ENCODE assay signal across 13 cellular contexts in genomic region chr1:239914827-239915231, GRCh38.
DNase-seq lines count a peak whose midpoint lies in the region; FAIRE-seq and TF ChIP-seq lines count a peak whose summit lies in the region.
"Had no signal": no experiment of that assay in that cellular context is flagged by ENCODE, and none has a peak within 500 bp of the region (broad histone marks: within the 10 kb centered on the region; RNA-seq: fewer than 3 reads in every experiment).

No MANE protein-coding gene starts in this region.

- POLR2A ChIA-PET in MCF 10A (lab: Yijun Ruan, JAX), result interaction anchor here (0.7 to 1.8 kb wide), 4 partner anchors 14 to 239 kb away, joined by 3 to 4 read pairs (median 3); no protein-coding TSS in a partner anchor
- POLR2A ChIA-PET in CD4-positive, alpha-beta memory T cell (lab: Charles Lee; ENCODE audit: partially characterized antibody), result no interaction called here

- DNase-seq in MCF 10A (ENCODE audit: unreplicated experiment) (peak; percentile 94), breast epithelium (ENCODE audit: low spot score in 2 of 2) (no peak), T1000 (lab: John Stamatoyannopoulos, UW) (peak; percentile 42), foreskin melanocyte (peak; percentile 13), urothelium cell line (ENCODE audit: low spot score) (peak; percentile 51), islet precursor cell (no peak), DMS114 treated with DMSO at 0.1 percent for 48 hours (lab: John Stamatoyannopoulos, UW; ENCODE audit: unreplicated experiment) (no peak)
- no peak for DNase-seq in CD4-positive, alpha-beta memory T cell
- DNase-seq: activated naive CD4-positive, alpha-beta T cell treated with Interleukin-2 at 50 U/mL for 16 hours; NCI-H446; T-helper 9 cell had no signal

- H3K27me3 Mint-ChIP-seq in MCF 10A (ENCODE audit: insufficient read depth, unreplicated experiment), result no peaks in the 10 kb centered on the region
- peaks cover 3 to 10% of the 10 kb centered on the region in 2 donors for H3K27me3 Mint-ChIP-seq in CD4-positive, alpha-beta memory T cell
- H3K27me3 Mint-ChIP-seq: memory B cell had no signal

- H3K9me3 ChIP-seq in breast epithelium, result no peaks in the 10 kb centered on the region
- no peaks in the 10 kb centered on the region for H3K9me3 ChIP-seq in CD4-positive, alpha-beta memory T cell (ENCODE audit: control insufficient read depth in 1 of 2, low read length in 2 of 2)
- H3K9me3 ChIP-seq: BLaER1 treated with 17β-estradiol and CSF1 and Interleukin-3, amounts not matched to agents 10 nM and 100 nM had no signal

- H3K4me1 Mint-ChIP-seq in MCF 10A (ENCODE audit: insufficient read depth, unreplicated experiment), result peaks cover 40% of the 10 kb centered on the region
- no peaks in the 10 kb centered on the region for H3K4me1 Mint-ChIP-seq in CD4-positive, alpha-beta memory T cell
- H3K4me1 Mint-ChIP-seq: memory B cell had no signal

- H3K9me3 Mint-ChIP-seq in MCF 10A (ENCODE audit: unreplicated experiment), result no peaks in the 10 kb centered on the region
- H3K9me3 Mint-ChIP-seq in CD4-positive, alpha-beta memory T cell, result peaks cover 0 to 8% (median 0%) of the 10 kb centered on the region in 8 donors

- no peak overlapping the region for H3K4me3 ChIP-seq in breast epithelium
- H3K4me3 ChIP-seq in CD4-positive, alpha-beta memory T cell (ENCODE audit: low read length in 2 of 2), result no peak overlapping the region
- H3K4me3 ChIP-seq: BLaER1 treated with 17β-estradiol and CSF1 and Interleukin-3, amounts not matched to agents 10 nM and 100 nM had no signal

- H3K27ac Mint-ChIP-seq in MCF 10A (ENCODE audit: low read depth, unreplicated experiment), result peak overlapping the region; percentile 59
- H3K27ac Mint-ChIP-seq in CD4-positive, alpha-beta memory T cell, result no peak overlapping the region
- H3K27ac Mint-ChIP-seq: memory B cell had no signal

- no peaks in the 10 kb centered on the region for H3K36me3 ChIP-seq in breast epithelium
- no peaks in the 10 kb centered on the region for H3K36me3 ChIP-seq in CD4-positive, alpha-beta memory T cell (ENCODE audit: insufficient read depth, low read length)
- H3K36me3 ChIP-seq: BLaER1 treated with 17β-estradiol and CSF1 and Interleukin-3, amounts not matched to agents 10 nM and 100 nM had no signal

- H3K4me3 Mint-ChIP-seq in MCF 10A (ENCODE audit: unreplicated experiment), result no peak overlapping the region
- H3K4me3 Mint-ChIP-seq in CD4-positive, alpha-beta memory T cell, result no peak overlapping the region
- H3K4me3 Mint-ChIP-seq: memory B cell had no signal

- no peak for FAIRE-seq in urothelium cell line (lab: Jason Lieb, UNC)

- H3K27me3 ChIP-seq in breast epithelium, result no peaks in the 10 kb centered on the region
- H3K27me3 ChIP-seq in CD4-positive, alpha-beta memory T cell (ENCODE audit: insufficient read depth, low read length), result no peaks in the 10 kb centered on the region
- H3K27me3 ChIP-seq: BLaER1 treated with 17β-estradiol and CSF1 and Interleukin-3, amounts not matched to agents 10 nM and 100 nM had no signal

- CTCF ChIA-PET in MCF 10A (lab: Yijun Ruan, JAX), result interaction anchor here (0.6 to 2.6 kb wide), 13 partner anchors 8 to 1214 kb away, joined by 3 to 13 read pairs (median 4); no protein-coding TSS in a partner anchor
- CTCF ChIA-PET in CD4-positive, alpha-beta memory T cell (lab: Charles Lee; ENCODE audit: partially characterized antibody), result no interaction called here

- TF ChIP-seq POLR2A in breast epithelium (IDR thresholded peaks at IDR 0.05), result no peak

- H3K36me3 Mint-ChIP-seq in MCF 10A (ENCODE audit: insufficient read depth, unreplicated experiment), result no peaks in the 10 kb centered on the region
- H3K36me3 Mint-ChIP-seq in CD4-positive, alpha-beta memory T cell, result no peaks in the 10 kb centered on the region
- H3K36me3 Mint-ChIP-seq: memory B cell had no signal

- no peaks in the 10 kb centered on the region for H3K4me1 ChIP-seq in breast epithelium
- no peaks in the 10 kb centered on the region for H3K4me1 ChIP-seq in CD4-positive, alpha-beta memory T cell (ENCODE audit: insufficient read depth, low read length)

- no TSS peak for BruUV-seq in MCF 10A (replicated peaks; lab: Mats Ljungman, UMichigan)

- TF ChIP-seq CTCF in MCF 10A (IDR thresholded peaks at IDR 0.05; ENCODE audit: unreplicated experiment), result peak; percentile 18
- no peak for TF ChIP-seq CTCF in breast epithelium (IDR thresholded peaks at IDR 0.05)

- intact Hi-C loops in MCF 10A (cut with micrococcal nuclease) (loop anchor here (2.0 to 5.0 kb wide), 2 partner anchors 62 to 953 kb away; no protein-coding TSS in a partner anchor), breast epithelium (cut with DNase I; ENCODE audit: low total_unique reads) (no loop called here)
- intact Hi-C loops in CD4-positive, alpha-beta memory T cell (cut with micrococcal nuclease), result no loop called here

- H3K27ac ChIP-seq in breast epithelium, result no peak overlapping the region
- no peak overlapping the region for H3K27ac ChIP-seq in CD4-positive, alpha-beta memory T cell (ENCODE audit: low read depth, low read length)
- H3K27ac ChIP-seq: BLaER1 treated with 17β-estradiol and CSF1 and Interleukin-3, amounts not matched to agents 10 nM and 100 nM had no signal

Comparison
In these comparisons a context has a peak if more than half of its experiments do, and no peak if none do; other contexts are left out.
1. DNase-seq: peak in MCF 10A (single experiment), T1000 (single experiment), foreskin melanocyte (single experiment) and urothelium cell line (single experiment); none in breast epithelium (0 of 2), islet precursor cell (single experiment), CD4-positive, alpha-beta memory T cell (0 of 5) and DMS114 treated with DMSO at 0.1 percent for 48 hours (single experiment).